ENCODE assay signal across 22 cellular contexts in genomic region chr6:19662911-19663310, GRCh38.
DNase-seq lines count a peak whose midpoint lies in the region; ATAC-seq, FAIRE-seq and TF ChIP-seq lines count a peak whose summit lies in the region.
"Had no signal": no experiment of that assay in that cellular context is flagged by ENCODE, and none has a peak within 500 bp of the region (broad histone marks: within the 10 kb centered on the region; RNA-seq: fewer than 3 reads in every experiment).

No MANE protein-coding gene starts in this region.

- H3K4me2 ChIP-seq in GM23338 = peak overlapping the region; percentile 50

- H3F3A ChIP-seq in GM23338 (replicated peaks; ENCODE audit: low read depth) = no peaks in the 10 kb centered on the region

- H3K36me3 ChIP-seq in GM23338 (ENCODE audit: insufficient read depth) (no peaks in the 10 kb centered on the region), small intestine (ENCODE audit: control insufficient read depth in 2 of 2, insufficient read depth in 2 of 2, low read length in 2 of 2) (no peaks in the 10 kb centered on the region)

- H3K27ac ChIP-seq in GM23338 (ENCODE audit: low read depth) (peak overlapping the region; percentile 8; the same call in 1 of the 2 replicates), small intestine (ENCODE audit: low read depth in 1 of 2, low read length in 1 of 2) (no peak overlapping the region)
- H3K27ac ChIP-seq: 22Rv1, C4-2B, SK-N-MC had no signal

- H3K4me1 Mint-ChIP-seq in GM23338 = peaks cover 69% of the 10 kb centered on the region

- H4K20me1 ChIP-seq in GM23338 (replicated peaks; ENCODE audit: insufficient read depth) = no peaks in the 10 kb centered on the region

- no peaks in the 10 kb centered on the region for H3K36me3 Mint-ChIP-seq in GM23338 (ENCODE audit: low read depth)

- ATAC-seq in GM23338 = peak; percentile 32

- H3K79me2 ChIP-seq in GM23338 (replicated peaks; ENCODE audit: insufficient read depth) = no peaks in the 10 kb centered on the region

- peak overlapping the region; percentile 11; the same call in 1 of the 2 replicates for H3K4me3 ChIP-seq in GM23338
- no peak overlapping the region for H3K4me3 ChIP-seq in fibroblast of villous mesenchyme (ENCODE audit: low read depth, low read length)
- no peak overlapping the region for H3K4me3 ChIP-seq in small intestine (ENCODE audit: low read depth in 1 of 2, low read length in 2 of 2)

- DNase-seq in DMS153 (lab: John Stamatoyannopoulos, UW) = peak; percentile 41
- DNase-seq in DMS153 treated with DMSO at 0.1 percent for 48 hours (lab: John Stamatoyannopoulos, UW; ENCODE audit: unreplicated experiment) = no peak
- peak; percentile 13 for DNase-seq in GM23338 (ENCODE audit: low spot score)
- peak; percentile 45 for DNase-seq in NCI-H69 (lab: John Stamatoyannopoulos, UW)
- DNase-seq in fibroblast of villous mesenchyme (ENCODE audit: low read depth) = peak; percentile 50
- no peak for DNase-seq in activated T-cell treated with anti-CD3 and anti-CD28 coated beads, Interleukin-2, amount 50 U/mL, for 48 hours
- DNase-seq in NCI-H82 treated with DMSO at 0.1 percent for 48 hours (lab: John Stamatoyannopoulos, UW; ENCODE audit: unreplicated experiment) = no peak
- no peak for DNase-seq in small intestine
- DNase-seq: AML-193; IMR-90; NCI-H1048; NCI-H1694 treated with DMSO at 0.1 percent for 48 hours; NCI-H2107; NCI-H226; NCI-H524 treated with DMSO at 0.1 percent for 48 hours; NK-92 treated with Interleukin-12 subunit alpha and Interleukin-12 subunit beta, amount 100 ng/mL, for 24 hours; SHP77 had no signal

- H3K27me3 ChIP-seq in GM23338 (ENCODE audit: insufficient read depth) (no peaks in the 10 kb centered on the region), small intestine (ENCODE audit: control insufficient read depth in 2 of 2, insufficient read depth in 2 of 2, low read length in 2 of 2) (no peaks in the 10 kb centered on the region)

- peak overlapping the region; percentile 49 for H3K27ac Mint-ChIP-seq in GM23338

- H3K4me3 Mint-ChIP-seq in GM23338 = no peak overlapping the region

- no peak overlapping the region for H2AFZ ChIP-seq in GM23338

- no peaks in the 10 kb centered on the region for H3K27me3 Mint-ChIP-seq in GM23338 (ENCODE audit: insufficient read depth, low read depth, poor library complexity)

- no peak for TF ChIP-seq CTCF in GM23338 (conservative IDR thresholded peaks at IDR 0.05; ENCODE audit: low read depth in 2 of 2)
- TF ChIP-seq CTCF in fibroblast of villous mesenchyme (IDR thresholded peaks at IDR 0.05; ENCODE audit: insufficient read depth, low read depth, low read length) = no peak

- no peaks in the 10 kb centered on the region for H3K9me2 ChIP-seq in GM23338 (ENCODE audit: insufficient read depth)

- 77 to 85% (median 80%) methylated on average over 3 of the region's 3 CpGs for WGBS in small intestine, 3 donors

- H3K4me1 ChIP-seq in GM23338 (ENCODE audit: insufficient read depth) (peaks cover 57% of the 10 kb centered on the region), small intestine (ENCODE audit: control insufficient read depth in 2 of 2, insufficient read depth in 1 of 2, low read depth in 1 of 2, low read length in 1 of 2) (no peaks in the 10 kb centered on the region)

- H3K9me3 Mint-ChIP-seq in GM23338 = no peaks in the 10 kb centered on the region

- H3K9me3 ChIP-seq in small intestine (ENCODE audit: control insufficient read depth, low read depth) = no peaks in the 10 kb centered on the region

- FAIRE-seq in small intestine (lab: Jason Lieb, UNC) = no peak
- FAIRE-seq: GM12892, GM18507 had no signal

TF ChIP-seq in GM23338, 12 proteins besides CTCF, POLR2A, EP300 and RAD21 (continues in another document):
- no peak for TF ChIP-seq POLR2AphosphoS5 (IDR thresholded peaks at IDR 0.05; ENCODE audit: low read depth)
- TF ChIP-seq JUNB (IDR thresholded peaks at IDR 0.05; ENCODE audit: unreplicated experiment) = no peak
- no peak for TF ChIP-seq ZNF331 (CRISPR knock-in tag; IDR thresholded peaks at IDR 0.05; ENCODE audit: low read depth)
- TF ChIP-seq ZNF114 (CRISPR knock-in tag; IDR thresholded peaks at IDR 0.05) = no peak
- no peak for TF ChIP-seq EZH2 (IDR thresholded peaks at IDR 0.05; ENCODE audit: low read depth, unreplicated experiment)
- TF ChIP-seq, protein P1, sequence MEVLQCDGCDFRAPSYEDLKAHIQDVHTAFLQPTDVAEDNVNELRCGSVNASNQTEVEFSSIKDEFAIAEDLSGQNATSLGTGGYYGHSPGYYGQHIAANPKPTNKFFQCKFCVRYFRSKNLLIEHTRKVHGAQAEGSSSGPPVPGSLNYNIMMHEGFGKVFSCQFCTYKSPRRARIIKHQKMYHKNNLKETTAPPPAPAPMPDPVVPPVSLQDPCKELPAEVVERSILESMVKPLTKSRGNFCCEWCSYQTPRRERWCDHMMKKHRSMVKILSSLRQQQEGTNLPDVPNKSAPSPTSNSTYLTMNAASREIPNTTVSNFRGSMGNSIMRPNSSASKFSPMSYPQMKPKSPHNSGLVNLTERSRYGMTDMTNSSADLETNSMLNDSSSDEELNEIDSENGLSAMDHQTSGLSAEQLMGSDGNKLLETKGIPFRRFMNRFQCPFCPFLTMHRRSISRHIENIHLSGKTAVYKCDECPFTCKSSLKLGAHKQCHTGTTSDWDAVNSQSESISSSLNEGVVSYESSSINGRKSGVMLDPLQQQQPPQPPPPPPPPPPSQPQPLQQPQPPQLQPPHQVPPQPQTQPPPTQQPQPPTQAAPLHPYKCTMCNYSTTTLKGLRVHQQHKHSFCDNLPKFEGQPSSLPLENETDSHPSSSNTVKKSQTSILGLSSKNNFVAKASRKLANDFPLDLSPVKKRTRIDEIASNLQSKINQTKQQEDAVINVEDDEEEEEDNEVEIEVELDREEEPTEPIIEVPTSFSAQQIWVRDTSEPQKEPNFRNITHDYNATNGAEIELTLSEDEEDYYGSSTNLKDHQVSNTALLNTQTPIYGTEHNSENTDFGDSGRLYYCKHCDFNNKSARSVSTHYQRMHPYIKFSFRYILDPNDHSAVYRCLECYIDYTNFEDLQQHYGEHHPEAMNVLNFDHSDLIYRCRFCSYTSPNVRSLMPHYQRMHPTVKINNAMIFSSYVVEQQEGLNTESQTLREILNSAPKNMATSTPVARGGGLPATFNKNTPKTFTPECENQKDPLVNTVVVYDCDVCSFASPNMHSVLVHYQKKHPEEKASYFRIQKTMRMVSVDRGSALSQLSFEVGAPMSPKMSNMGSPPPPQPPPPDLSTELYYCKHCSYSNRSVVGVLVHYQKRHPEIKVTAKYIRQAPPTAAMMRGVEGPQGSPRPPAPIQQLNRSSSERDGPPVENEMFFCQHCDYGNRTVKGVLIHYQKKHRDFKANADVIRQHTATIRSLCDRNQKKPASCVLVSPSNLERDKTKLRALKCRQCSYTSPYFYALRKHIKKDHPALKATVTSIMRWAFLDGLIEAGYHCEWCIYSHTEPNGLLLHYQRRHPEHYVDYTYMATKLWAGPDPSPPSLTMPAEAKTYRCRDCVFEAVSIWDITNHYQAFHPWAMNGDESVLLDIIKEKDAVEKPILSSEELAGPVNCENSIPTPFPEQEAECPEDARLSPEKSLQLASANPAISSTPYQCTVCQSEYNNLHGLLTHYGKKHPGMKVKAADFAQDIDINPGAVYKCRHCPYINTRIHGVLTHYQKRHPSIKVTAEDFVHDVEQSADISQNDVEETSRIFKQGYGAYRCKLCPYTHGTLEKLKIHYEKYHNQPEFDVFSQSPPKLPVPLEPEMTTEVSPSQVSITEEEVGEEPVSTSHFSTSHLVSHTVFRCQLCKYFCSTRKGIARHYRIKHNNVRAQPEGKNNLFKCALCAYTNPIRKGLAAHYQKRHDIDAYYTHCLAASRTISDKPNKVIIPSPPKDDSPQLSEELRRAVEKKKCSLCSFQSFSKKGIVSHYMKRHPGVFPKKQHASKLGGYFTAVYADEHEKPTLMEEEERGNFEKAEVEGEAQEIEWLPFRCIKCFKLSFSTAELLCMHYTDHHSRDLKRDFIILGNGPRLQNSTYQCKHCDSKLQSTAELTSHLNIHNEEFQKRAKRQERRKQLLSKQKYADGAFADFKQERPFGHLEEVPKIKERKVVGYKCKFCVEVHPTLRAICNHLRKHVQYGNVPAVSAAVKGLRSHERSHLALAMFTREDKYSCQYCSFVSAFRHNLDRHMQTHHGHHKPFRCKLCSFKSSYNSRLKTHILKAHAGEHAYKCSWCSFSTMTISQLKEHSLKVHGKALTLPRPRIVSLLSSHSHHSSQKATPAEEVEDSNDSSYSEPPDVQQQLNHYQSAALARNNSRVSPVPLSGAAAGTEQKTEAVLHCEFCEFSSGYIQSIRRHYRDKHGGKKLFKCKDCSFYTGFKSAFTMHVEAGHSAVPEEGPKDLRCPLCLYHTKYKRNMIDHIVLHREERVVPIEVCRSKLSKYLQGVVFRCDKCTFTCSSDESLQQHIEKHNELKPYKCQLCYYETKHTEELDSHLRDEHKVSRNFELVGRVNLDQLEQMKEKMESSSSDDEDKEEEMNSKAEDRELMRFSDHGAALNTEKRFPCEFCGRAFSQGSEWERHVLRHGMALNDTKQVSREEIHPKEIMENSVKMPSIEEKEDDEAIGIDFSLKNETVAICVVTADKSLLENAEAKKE (CRISPR knock-in tag; IDR thresholded peaks at IDR 0.05) = no peak
- TF ChIP-seq ETS1 (IDR thresholded peaks at IDR 0.05) = no peak
- no peak for TF ChIP-seq EZH2phosphoT487 (IDR thresholded peaks at IDR 0.05; ENCODE audit: unreplicated experiment)

Comparison
In these comparisons a context has a peak if more than half of its experiments do, and no peak if none do; other contexts are left out.
1. DNase-seq: peak in DMS153 (single experiment), GM23338 (single experiment), NCI-H69 (single experiment) and fibroblast of villous mesenchyme (single experiment); none in DMS153 treated with DMSO at 0.1 percent for 48 hours (single experiment), activated T-cell treated with anti-CD3 and anti-CD28 coated beads, Interleukin-2, amount 50 U/mL, for 48 hours (0 of 2), NCI-H82 treated with DMSO at 0.1 percent for 48 hours (single experiment) and small intestine (single experiment).